ENCODE assay signal across 22 cellular contexts in genomic region chr21:33522950-33523349, GRCh38. TPM values are rescaled to one million over a fixed set of nuclear protein-coding genes. Genes with fewer than 3 reads are reported as not detected.
DNase-seq lines count a peak whose midpoint lies in the region; ATAC-seq, FAIRE-seq and TF ChIP-seq lines count a peak whose summit lies in the region.
"Had no signal": no experiment of that assay in that cellular context is flagged by ENCODE, and none has a peak within 500 bp of the region (broad histone marks: within the 10 kb centered on the region; RNA-seq: fewer than 3 reads in every experiment).

No MANE protein-coding gene starts in this region.

- H3K9me3 Mint-ChIP-seq in GM23338, result no peaks in the 10 kb centered on the region
- H3K9me3 Mint-ChIP-seq: CD4-positive, CD25-positive, alpha-beta regulatory T cell; IgD-negative memory B cell had no signal

- H3K4me1 ChIP-seq in GM23338 (ENCODE audit: insufficient read depth), result no peaks in the 10 kb centered on the region
- no peaks in the 10 kb centered on the region for H3K4me1 ChIP-seq in endothelial cell of umbilical vein (ENCODE audit: control insufficient read depth, extremely low read depth, insufficient read depth, low read length)

- dilution Hi-C loops in endothelial cell of umbilical vein (cut with MboI; ENCODE audit: extremely low pct_ligation_motif_present, low sequenced_read_pairs), result no loop called here

- H3K9me1 ChIP-seq in endothelial cell of umbilical vein (replicated peaks; ENCODE audit: control insufficient read depth, extremely low read depth, insufficient read depth, low read length), result no peaks in the 10 kb centered on the region

- no peak for ATAC-seq in GM23338
- ATAC-seq: GM12878, Panc1, SK-N-SH treated with all-trans-retinoic acid at 6 μM for 48 hours had no signal

- H3K27me3 ChIP-seq in GM23338 (ENCODE audit: insufficient read depth) (no peaks in the 10 kb centered on the region), endothelial cell of umbilical vein (ENCODE audit: control insufficient read depth in 2 of 2, insufficient read depth in 2 of 2, low read length in 2 of 2) (no peaks in the 10 kb centered on the region)

- peaks cover 10% of the 10 kb centered on the region for H3F3A ChIP-seq in GM23338 (replicated peaks; ENCODE audit: low read depth)

- DNase-seq in GM23338 (ENCODE audit: low spot score) (no peak), endothelial cell of umbilical vein (ENCODE audit: low read depth, low spot score) (no peak), NCI-H510A treated with DMSO at 0.1 percent for 48 hours (lab: John Stamatoyannopoulos, UW) (no peak), dermis blood vessel endothelial cell (no peak)
- DNase-seq: CD4-positive, CD25-positive, alpha-beta regulatory T cell; DND-41; Karpas-422; MV-4-11; NCI-H1105 treated with DMSO at 0.1 percent for 48 hours; NCI-H1694; NCI-H2081; NCI-H2171; NCI-H345; NCI-H524 treated with DMSO at 0.1 percent for 48 hours; SIG-M5 had no signal

- H3K9me2 ChIP-seq in GM23338 (ENCODE audit: insufficient read depth), result no peaks in the 10 kb centered on the region

- H3K27ac ChIP-seq in 22Rv1 (0 out of 2 replicates have a peak overlapping the region, but pooled peaks have one; percentile 2), GM23338 (ENCODE audit: low read depth) (peak overlapping the region; percentile 8; the same call in 1 of the 2 replicates), endothelial cell of umbilical vein (ENCODE audit: insufficient read depth, low read depth, low read length) (no peak overlapping the region)

- H3K9me3 ChIP-seq in endothelial cell of umbilical vein (replicated peaks; ENCODE audit: control insufficient read depth, insufficient read depth, low read length), result no peaks in the 10 kb centered on the region

- H2AFZ ChIP-seq in GM23338 (no peak overlapping the region), endothelial cell of umbilical vein (ENCODE audit: low read depth, low read length) (no peak overlapping the region)

- intact Hi-C loops in endothelial cell of umbilical vein (cut with micrococcal nuclease), result no loop called here

- H3K4me2 ChIP-seq in GM23338, result no peak overlapping the region
- no peak overlapping the region for H3K4me2 ChIP-seq in endothelial cell of umbilical vein (ENCODE audit: insufficient read depth, low read length)

- no peak overlapping the region for H3K9ac ChIP-seq in endothelial cell of umbilical vein (replicated peaks; ENCODE audit: extremely low read depth, insufficient read depth, low read length)

- peak overlapping the region; percentile 72 for H3K27ac Mint-ChIP-seq in GM23338
- H3K27ac Mint-ChIP-seq: CD4-positive, CD25-positive, alpha-beta regulatory T cell; IgD-negative memory B cell had no signal

- H3K4me3 Mint-ChIP-seq in GM23338, result no peak overlapping the region
- H3K4me3 Mint-ChIP-seq: CD4-positive, CD25-positive, alpha-beta regulatory T cell; IgD-negative memory B cell had no signal

- H3K79me2 ChIP-seq in GM23338 (replicated peaks; ENCODE audit: insufficient read depth) (no peaks in the 10 kb centered on the region), endothelial cell of umbilical vein (ENCODE audit: control insufficient read depth, insufficient read depth, low read length) (no peaks in the 10 kb centered on the region)

- peaks cover 78% of the 10 kb centered on the region for H3K36me3 Mint-ChIP-seq in GM23338 (ENCODE audit: low read depth)

- H4K20me1 ChIP-seq in GM23338 (replicated peaks; ENCODE audit: insufficient read depth), result no peaks in the 10 kb centered on the region
- H4K20me1 ChIP-seq in endothelial cell of umbilical vein (replicated peaks; ENCODE audit: control insufficient read depth, extremely low read depth, insufficient read depth, low read length), result no peaks in the 10 kb centered on the region

- H3K4me3 ChIP-seq in GM23338, result no peak overlapping the region
- H3K4me3 ChIP-seq in endothelial cell of umbilical vein (replicated peaks in 1 of 3; ENCODE audit: insufficient read depth in 1 of 3, low read depth in 1 of 3, low read length in 3 of 3), result no peak overlapping the region
- H3K4me3 ChIP-seq: GM12878 had no signal

- peak; percentile 72 for FAIRE-seq in endothelial cell of umbilical vein (lab: Jason Lieb, UNC)
- FAIRE-seq: GM12878, H54, HTR-8/SVneo had no signal

- no peak for TF ChIP-seq POLR2A in endothelial cell of umbilical vein (IDR thresholded peaks at IDR 0.05; ENCODE audit: low read depth, low read length)

- TF ChIP-seq CTCF in 22Rv1 (IDR thresholded peaks at IDR 0.05), result no peak
- no peak for TF ChIP-seq CTCF in GM23338 (conservative IDR thresholded peaks at IDR 0.05; ENCODE audit: low read depth in 2 of 2)
- TF ChIP-seq CTCF in endothelial cell of umbilical vein (IDR thresholded peaks at IDR 0.05; ENCODE audit: extremely low read depth in 1 of 2, insufficient read depth in 1 of 2, low read depth in 1 of 2, low read length in 2 of 2), result no peak

- H3K36me3 ChIP-seq in GM23338 (ENCODE audit: insufficient read depth), result peaks cover 56% of the 10 kb centered on the region
- peaks cover 5 to 15% of the 10 kb centered on the region in 2 experiments for H3K36me3 ChIP-seq in endothelial cell of umbilical vein (ENCODE audit: control insufficient read depth in 2 of 2, extremely low read depth in 1 of 2, insufficient read depth in 2 of 2, low read length in 2 of 2)

- peaks cover 3% of the 10 kb centered on the region; the same call in 1 of the 3 replicates for H3K4me1 Mint-ChIP-seq in GM23338
- H3K4me1 Mint-ChIP-seq: CD4-positive, CD25-positive, alpha-beta regulatory T cell had no signal

- peaks cover 2% of the 10 kb centered on the region for H3K27me3 Mint-ChIP-seq in GM23338 (ENCODE audit: insufficient read depth, low read depth, poor library complexity)
- H3K27me3 Mint-ChIP-seq: CD4-positive, CD25-positive, alpha-beta regulatory T cell; IgD-negative memory B cell had no signal

- POLR2A ChIA-PET in endothelial cell of umbilical vein (lab: Charles Lee), result no interaction called here

- CTCF ChIA-PET in endothelial cell of umbilical vein (lab: Charles Lee), result interaction anchor here (0.8 kb wide), 1 partner anchor 11 kb away, joined by 3 read pairs; no protein-coding TSS in a partner anchor

- BruUV-seq in endothelial cell of umbilical vein (replicated peaks; lab: Mats Ljungman, UMichigan), result no TSS peak

TF ChIP-seq in GM23338, 12 proteins besides CTCF, POLR2A, EP300 and RAD21 (continues in another document):
- TF ChIP-seq POLR2AphosphoS5 (IDR thresholded peaks at IDR 0.05; ENCODE audit: low read depth), result no peak

RNA-seq across cellular contexts. Expression of gene GART, which starts 19.0 kb away (rescaled TPM):
- total RNA-seq in GM23338 (2014; rRNA removed; shearing (Covaris generic)), result 224 and 270 TPM in 2 replicates
- polyA plus RNA-seq in GM23338 (2016; fragmentation: Nextera tagmentation; extraction: Ambion mirVana), result 86.3 and 87.6 TPM in 2 replicates
- 98.7 and 112 TPM in 2 replicates for total RNA-seq in endothelial cell of umbilical vein
- 8.7 and 12.0 TPM in 2 replicates for polyA plus RNA-seq in endothelial cell of umbilical vein
- polyA plus RNA-seq in endothelial cell of umbilical vein (2011; cell fraction: cytosol; rRNA removed), result 15.4 and 15.5 TPM in 2 replicates
- polyA plus RNA-seq in endothelial cell of umbilical vein (2011; cell fraction: nucleus; rRNA removed), result 46.0 and 55.9 TPM in 2 replicates
- polyA plus RNA-seq in endothelial cell of umbilical vein (2012), result 49.0 and 70.0 TPM in 2 replicates
- 23.7 and 35.1 TPM in 2 replicates for polyA minus RNA-seq in endothelial cell of umbilical vein
- 43.5 TPM for polyA minus RNA-seq in endothelial cell of umbilical vein (2011; cell fraction: cytosol; rRNA and poly(A)+ RNA removed)
- 24.8 and 40.1 TPM in 2 replicates for polyA minus RNA-seq in endothelial cell of umbilical vein (2011; cell fraction: nucleus; rRNA and poly(A)+ RNA removed)
- total RNA-seq in dermis blood vessel endothelial cell, result 89.0 and 106 TPM in 2 replicates

RNA-seq across cellular contexts. Expression of gene SON, which starts 19.9 kb away (rescaled TPM):
- total RNA-seq in GM23338 (2014; rRNA removed; shearing (Covaris generic)), result 361 and 362 TPM in 2 replicates
- polyA plus RNA-seq in GM23338 (2016; fragmentation: Nextera tagmentation; extraction: Ambion mirVana) (1,421 and 1,477 TPM in 2 replicates), endothelial cell of umbilical vein (83.1 and 107 TPM in 2 replicates)
- total RNA-seq in endothelial cell of umbilical vein (297 and 304 TPM in 2 replicates), dermis blood vessel endothelial cell (180 and 275 TPM in 2 replicates)
- 47.6 and 52.7 TPM in 2 replicates for polyA plus RNA-seq in endothelial cell of umbilical vein (2011; cell fraction: cytosol; rRNA removed)
- 456 and 544 TPM in 2 replicates for polyA plus RNA-seq in endothelial cell of umbilical vein (2011; cell fraction: nucleus; rRNA removed)
- 158 and 190 TPM in 2 replicates for polyA plus RNA-seq in endothelial cell of umbilical vein (2012)
- 254 and 262 TPM in 2 replicates for polyA minus RNA-seq in endothelial cell of umbilical vein
- 76.7 TPM for polyA minus RNA-seq in endothelial cell of umbilical vein (2011; cell fraction: cytosol; rRNA and poly(A)+ RNA removed)
- 240 and 348 TPM in 2 replicates for polyA minus RNA-seq in endothelial cell of umbilical vein (2011; cell fraction: nucleus; rRNA and poly(A)+ RNA removed)

RNA-seq across cellular contexts. Expression of gene DNAJC28, which starts 31.4 kb away (rescaled TPM):
- total RNA-seq in GM23338 (2014; rRNA removed; shearing (Covaris generic)), result 2.5 and 5.0 TPM in 2 replicates
- 3.8 and 6.6 TPM in 2 replicates for polyA plus RNA-seq in GM23338 (2016; fragmentation: Nextera tagmentation; extraction: Ambion mirVana)
- 0.82 and 1.0 TPM in 2 replicates for total RNA-seq in endothelial cell of umbilical vein
- 0.19 and 0.32 TPM in 2 replicates for polyA plus RNA-seq in endothelial cell of umbilical vein
- 0.69 and 0.77 TPM in 2 replicates for polyA plus RNA-seq in endothelial cell of umbilical vein (2011; cell fraction: cytosol; rRNA removed)
- 0.52 and 0.87 TPM in 2 replicates for polyA plus RNA-seq in endothelial cell of umbilical vein (2011; cell fraction: nucleus; rRNA removed)
- 1.6 and 1.7 TPM in 2 replicates for polyA plus RNA-seq in endothelial cell of umbilical vein (2012)
- not detected in 2 replicates for polyA minus RNA-seq in endothelial cell of umbilical vein
- not detected for polyA minus RNA-seq in endothelial cell of umbilical vein (2011; cell fraction: cytosol; rRNA and poly(A)+ RNA removed)
- 0.29 and 0.53 TPM in 2 replicates for polyA minus RNA-seq in endothelial cell of umbilical vein (2011; cell fraction: nucleus; rRNA and poly(A)+ RNA removed)
- total RNA-seq in dermis blood vessel endothelial cell, result 1.9 and 2.6 TPM in 2 replicates

RNA-seq across cellular contexts. Expression of gene TMEM50B, which starts 43.2 kb away (rescaled TPM):
- total RNA-seq in GM23338 (2014; rRNA removed; shearing (Covaris generic)), result 19.1 and 25.1 TPM in 2 replicates
- polyA plus RNA-seq in GM23338 (2016; fragmentation: Nextera tagmentation; extraction: Ambion mirVana), result 26.1 and 27.6 TPM in 2 replicates
- total RNA-seq in endothelial cell of umbilical vein, result 29.3 and 29.7 TPM in 2 replicates
- 17.3 and 25.1 TPM in 2 replicates for polyA plus RNA-seq in endothelial cell of umbilical vein
- polyA plus RNA-seq in endothelial cell of umbilical vein (2011; cell fraction: cytosol; rRNA removed), result 15.9 and 16.7 TPM in 2 replicates
- polyA plus RNA-seq in endothelial cell of umbilical vein (2011; cell fraction: nucleus; rRNA removed), result 71.6 and 73.2 TPM in 2 replicates
- polyA plus RNA-seq in endothelial cell of umbilical vein (2012), result 23.8 and 24.0 TPM in 2 replicates
- 15.5 and 16.1 TPM in 2 replicates for polyA minus RNA-seq in endothelial cell of umbilical vein
- polyA minus RNA-seq in endothelial cell of umbilical vein (2011; cell fraction: cytosol; rRNA and poly(A)+ RNA removed), result 8.4 TPM
- 19.6 and 23.6 TPM in 2 replicates for polyA minus RNA-seq in endothelial cell of umbilical vein (2011; cell fraction: nucleus; rRNA and poly(A)+ RNA removed)
- 24.5 and 32.0 TPM in 2 replicates for total RNA-seq in dermis blood vessel endothelial cell
